Comparison of ENCODE assay signal across 25 cellular contexts in genomic region chr2:168075446-168075845, GRCh38.
"Had no signal": no experiment of that assay in that cellular context is flagged by ENCODE, and none has a peak within 500 bp of the region (broad histone marks: within the 10 kb centered on the region; RNA-seq: fewer than 3 reads in every experiment).

No MANE protein-coding gene starts in this region.

- H3K27ac Mint-ChIP-seq: activated B cell treated with CpG ODN at 0.5 μM for 24 hours; activated naive CD8-positive, alpha-beta T cell; activated T-helper 2 cell treated with anti-CD3 and anti-CD28 coated beads, Interferon-gamma antibody, Interleukin-2, Interleukin-4, amounts not matched to agents 10 μg/mL and 5 μg/mL and 100 μg/mL, durations not matched to agents 14 hours and 24 hours and 36 hours; T-helper 1 cell treated with Interleukin-12 subunit alpha and Interleukin-12 subunit beta and Interleukin-4 antibody, amounts not matched to agents 30 μg/mL and 1 μg/mL, for 36 hours; type B pancreatic cell had no signal

- H3K27ac ChIP-seq: breast epithelium, left ventricle myocardium inferior, neutrophil, ovary, prostate gland, thoracic aorta had no signal

- H3K4me3 Mint-ChIP-seq: activated B cell treated with CpG ODN at 0.5 μM for 24 hours; activated naive CD8-positive, alpha-beta T cell; activated T-cell treated with anti-CD3 and anti-CD28 coated beads, Interleukin-2, amount 50 U/mL, for 4 hours; nephron; T-helper 1 cell treated with Interleukin-12 subunit alpha and Interleukin-12 subunit beta and Interleukin-4 antibody, amounts not matched to agents 30 μg/mL and 1 μg/mL, for 36 hours; type B pancreatic cell had no signal

- H3K9me3 ChIP-seq: breast epithelium, left ventricle myocardium inferior, neutrophil, ovary, prostate gland, thoracic aorta had no signal

- H3K27me3 Mint-ChIP-seq: activated B cell treated with CpG ODN at 0.5 μM for 24 hours; activated naive CD8-positive, alpha-beta T cell; type B pancreatic cell had no signal

- FAIRE-seq: endometrium had no signal

- H3K9me3 Mint-ChIP-seq: activated B cell treated with CpG ODN at 0.5 μM for 24 hours; activated T-cell treated with anti-CD3 and anti-CD28 coated beads, Interleukin-2, amount 50 U/mL, for 4 hours; activated T-helper 2 cell treated with anti-CD3 and anti-CD28 coated beads, Interferon-gamma antibody, Interleukin-2, Interleukin-4, amounts not matched to agents 10 μg/mL and 5 μg/mL and 100 μg/mL, durations not matched to agents 14 hours and 24 hours and 36 hours; nephron; T-helper 1 cell treated with Interleukin-12 subunit alpha and Interleukin-12 subunit beta and Interleukin-4 antibody, amounts not matched to agents 30 μg/mL and 1 μg/mL, for 36 hours; type B pancreatic cell had no signal

- H3K27me3 ChIP-seq: breast epithelium, neutrophil, ovary had no signal

- DNase-seq: activated B cell treated with CpG ODN at 0.5 μM for 24 hours; activated CD4-positive, alpha-beta T cell treated with anti-CD3 and anti-CD28 coated beads for 4 hours; activated CD4-positive, alpha-beta T cell treated with anti-CD3 and anti-CD28 coated beads, Interleukin-2, amount 50 U/mL, for 48 hours; activated CD8-positive, alpha-beta memory T cell treated with anti-CD3 and anti-CD28 coated beads, Interleukin-2, amount 50 U/mL, for 48 hours; activated naive CD4-positive, alpha-beta T cell; activated T-cell treated with anti-CD3 and anti-CD28 coated beads, Interleukin-2, amount 50 U/mL, for 4 hours; cerebellar nuclear complex; effector CD4-positive, alpha-beta T cell; erythroblast; left ventricle myocardium inferior; midbrain; ovary; stimulated activated CD4-positive, alpha-beta T cell treated with anti-CD3 and anti-CD28 coated beads, Interleukin-4, amount 100 ng/mL, for 1 hour; stimulated activated naive CD4-positive, alpha-beta T cell treated with Interleukin-2 at 50 U/mL for 16 hours; T1000 had no signal

- ATAC-seq: activated T-cell treated with anti-CD3 and anti-CD28 coated beads, Interleukin-2, amount 50 U/mL, for 4 hours had no signal

- H3K36me3 ChIP-seq: breast epithelium, neutrophil, ovary, prostate gland, thoracic aorta had no signal

- H3K4me1 Mint-ChIP-seq: activated B cell treated with CpG ODN at 0.5 μM for 24 hours had no signal

- H3K4me3 ChIP-seq: breast epithelium, left ventricle myocardium inferior, ovary, prostate gland, thoracic aorta had no signal

- H3K4me1 ChIP-seq: breast epithelium, left ventricle myocardium inferior, prostate gland had no signal
